ENCODE assay signal across 9 cellular contexts in the genomic region with DNA sequence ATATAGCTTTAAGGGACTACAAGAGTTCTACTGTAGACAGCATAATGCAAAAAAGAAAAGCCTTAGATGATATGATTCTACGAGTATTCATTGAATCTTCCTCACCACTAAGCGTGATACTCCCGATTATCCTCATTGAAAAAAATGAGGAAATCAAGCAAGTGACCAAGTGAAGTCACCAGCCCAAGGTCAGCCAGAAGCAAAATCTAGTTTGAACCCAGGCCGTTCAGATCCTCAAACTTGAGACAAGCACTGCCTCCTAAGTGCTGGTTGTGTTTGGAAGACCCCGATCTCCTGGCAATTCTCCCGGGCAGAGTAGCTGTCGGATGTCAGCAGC. TPM values are rescaled to one million over a fixed set of nuclear protein-coding genes. Genes with fewer than 3 reads are reported as not detected.
DNase-seq lines count a peak whose midpoint lies in the region; ATAC-seq, FAIRE-seq and TF ChIP-seq lines count a peak whose summit lies in the region.
"Had no signal": no experiment of that assay in that cellular context is flagged by ENCODE, and none has a peak within 500 bp of the region (broad histone marks: within the 10 kb centered on the region; RNA-seq: fewer than 3 reads in every experiment).

No MANE protein-coding gene starts in this region.

- no peak for TF ChIP-seq POLR2A in uterus (IDR thresholded peaks at IDR 0.05)

- in situ Hi-C loops in brain microvascular endothelial cell (cut with HindIII; ENCODE audit: low pct_ligation_motif_present, low sequenced_read_pairs) = no loop called here

- 7 to 16% methylated on average over 4 to 6 of the region's 7 CpGs for WGBS in mesodermal cell (ENCODE audit: insufficient coverage in 2 of 2), 2 experiments

- ATAC-seq in left ventricle myocardium superior (no peak), GM21381 (IDR thresholded peaks at IDR 0.05; ENCODE audit: unreplicated experiment) (no peak), GM18861 (IDR thresholded peaks at IDR 0.05; ENCODE audit: unreplicated experiment) (no peak)

- H3K4me1 ChIP-seq in cardiac muscle cell (ENCODE audit: low read depth) (no peaks in the 10 kb centered on the region), mesodermal cell (ENCODE audit: control insufficient read depth, insufficient read depth, low read length, poor library complexity, severe bottlenecking) (peaks cover 12% of the 10 kb centered on the region), uterus (peaks cover 5 to 6% of the 10 kb centered on the region in 2 donors)

- TF ChIP-seq CTCF in cardiac muscle cell (IDR thresholded peaks at IDR 0.05; ENCODE audit: low read depth, low read length) (no peak), brain microvascular endothelial cell (IDR thresholded peaks at IDR 0.05; ENCODE audit: low read depth, low read length, missing control alignments) (no peak), uterus (IDR thresholded peaks at IDR 0.05) (no peak)

- H3K4me3 ChIP-seq in cardiac muscle cell = peak overlapping the region; percentile 73
- H3K4me3 ChIP-seq in brain microvascular endothelial cell (ENCODE audit: low read depth, low read length) = peak overlapping the region; percentile 93
- H3K4me3 ChIP-seq in mesodermal cell (ENCODE audit: extremely low read depth, insufficient read depth, low read length, poor library complexity, severe bottlenecking) = peak overlapping the region; percentile 91
- peak overlapping the region; percentile 76 to 97 for H3K4me3 ChIP-seq in uterus

- H3K9me3 ChIP-seq in cardiac muscle cell (ENCODE audit: low read depth) (no peaks in the 10 kb centered on the region), mesodermal cell (ENCODE audit: control insufficient read depth, low read length) (no peaks in the 10 kb centered on the region), uterus (no peaks in the 10 kb centered on the region)

- intact Hi-C loops in left ventricle myocardium superior (cut with micrococcal nuclease) (no loop called here), uterus (cut with DNase I; ENCODE audit: low total_unique reads) (no loop called here)

- DNase-seq in cardiac muscle cell (ENCODE audit: low read depth in 1 of 2, low spot score in 1 of 2) = no peak
- DNase-seq in left ventricle myocardium superior = no peak
- DNase-seq in brain microvascular endothelial cell = no peak
- DNase-seq in uterus = no peak
- no peak for DNase-seq in HTR-8/SVneo (ENCODE audit: insufficient read length, low spot score)
- DNase-seq: NCI-H2107 had no signal

- H3K27ac ChIP-seq in cardiac muscle cell (peak overlapping the region; percentile 63), brain microvascular endothelial cell (no peak overlapping the region), mesodermal cell (ENCODE audit: low read depth, low read length, severe bottlenecking) (no peak overlapping the region), uterus (peak overlapping the region; percentile 64 to 76)

- H3K36me3 ChIP-seq in cardiac muscle cell = peaks cover 3% of the 10 kb centered on the region
- no peaks in the 10 kb centered on the region for H3K36me3 ChIP-seq in brain microvascular endothelial cell (replicated peaks)
- peaks cover 15% of the 10 kb centered on the region for H3K36me3 ChIP-seq in mesodermal cell (ENCODE audit: control insufficient read depth, insufficient read depth, low read length)
- no peaks in the 10 kb centered on the region for H3K36me3 ChIP-seq in uterus

- H3K27me3 ChIP-seq in cardiac muscle cell = no peaks in the 10 kb centered on the region
- no peaks in the 10 kb centered on the region for H3K27me3 ChIP-seq in brain microvascular endothelial cell (replicated peaks)
- no peaks in the 10 kb centered on the region for H3K27me3 ChIP-seq in uterus

- FAIRE-seq in HTR-8/SVneo (lab: Jason Lieb, UNC) = no peak

RNA-seq across cellular contexts. Expression of a gene that starts 0.8 kb away (rescaled TPM):
- total RNA-seq in cardiac muscle cell (24.3 and 25.7 TPM in 2 replicates), left ventricle myocardium superior (41.4 TPM), uterus (10 to 100 TPM; 30.3 to 55.7 (median 47.0) TPM)
- polyA plus RNA-seq in cardiac muscle cell = 23.3 and 34.7 TPM in 2 replicates
- polyA plus RNA-seq in mesodermal cell (2013, experiment 1 of 2) = 25.5 TPM
- polyA plus RNA-seq in mesodermal cell (2013, experiment 2 of 2) = 24.7 TPM

RNA-seq across cellular contexts. Expression of a gene that starts 3.9 kb away (rescaled TPM):
- total RNA-seq in cardiac muscle cell (77.2 and 131 TPM in 2 replicates), left ventricle myocardium superior (24.4 TPM), uterus (10 to 100 TPM; 13.1 to 54.3 (median 37.7) TPM)
- 25.5 and 26.9 TPM in 2 replicates for polyA plus RNA-seq in cardiac muscle cell
- 20.2 TPM for polyA plus RNA-seq in mesodermal cell (2013, experiment 1 of 2)
- polyA plus RNA-seq in mesodermal cell (2013, experiment 2 of 2) = 19.2 TPM

RNA-seq across cellular contexts. Expression of a gene that starts 53.0 kb away (rescaled TPM):
- total RNA-seq in cardiac muscle cell (24.8 and 25.0 TPM in 2 replicates), left ventricle myocardium superior (5.7 TPM), uterus (10 to 100 TPM; 18.2 to 35.5 (median 28.4) TPM)
- 14.9 and 19.8 TPM in 2 replicates for polyA plus RNA-seq in cardiac muscle cell
- 19.7 TPM for polyA plus RNA-seq in mesodermal cell (2013, experiment 1 of 2)
- polyA plus RNA-seq in mesodermal cell (2013, experiment 2 of 2) = 18.1 TPM

Comparison
In these comparisons a context has a peak if more than half of its experiments do, and no peak if none do; other contexts are left out.
1. H3K27ac ChIP-seq: peak in cardiac muscle cell (single experiment) and uterus (2 of 2); none in brain microvascular endothelial cell (single experiment) and mesodermal cell (single experiment).
2. Peak in every context shown above with its lines, with median percentiles within 50 percentile points of each other: H3K4me3 ChIP-seq.